In the genomic region with DNA sequence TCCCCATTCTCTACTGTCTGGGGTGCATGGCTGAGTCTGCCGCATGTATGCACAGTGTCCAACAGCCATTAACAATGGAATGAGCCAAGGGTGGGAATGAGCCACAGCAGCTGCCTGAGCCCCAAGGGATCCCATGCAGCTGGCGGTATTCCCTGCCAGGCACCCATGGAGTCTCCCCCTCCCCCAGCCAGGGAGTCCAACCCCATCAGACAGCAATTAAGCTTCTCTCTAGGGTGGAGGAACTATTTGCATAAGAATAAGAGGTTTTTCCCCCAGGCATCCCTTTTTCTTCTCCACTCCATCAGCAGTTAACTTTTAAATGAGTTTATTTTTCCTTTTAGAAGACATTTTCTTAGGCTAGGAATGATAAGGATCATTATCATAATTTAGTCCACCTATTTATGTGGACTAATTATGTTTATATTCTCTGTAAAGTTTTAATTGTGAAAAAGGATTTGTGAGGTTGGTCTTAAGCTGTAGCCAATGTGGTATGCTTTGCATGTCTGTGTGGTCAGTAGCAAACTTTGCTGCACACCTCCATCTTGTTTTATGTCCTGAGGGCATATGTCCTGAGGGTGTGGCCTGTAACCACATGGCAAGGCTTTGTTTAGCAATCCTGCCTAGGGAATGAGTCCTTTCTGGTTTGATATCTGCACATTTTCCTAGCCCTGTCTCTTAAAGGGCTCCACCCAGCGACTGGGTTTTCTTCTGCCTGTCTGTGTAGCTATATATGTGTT, we compare ENCODE assay signal across 21 cellular contexts.
"Had no signal": no experiment of that assay in that cellular context is flagged by ENCODE, and none has a peak within 500 bp of the region (broad histone marks: within the 10 kb centered on the region; RNA-seq: fewer than 3 reads in every experiment).

No MANE protein-coding gene starts in this region.

- H3K27ac ChIP-seq: epithelial cell of prostate, gastrocnemius medialis, heart right ventricle, neutrophil had no signal

- H3K36me3 ChIP-seq: gastrocnemius medialis, heart right ventricle, neutrophil had no signal

- H3K4me3 Mint-ChIP-seq: activated B cell treated with CpG ODN at 0.5 μM for 24 hours; activated CD4-positive, alpha-beta T cell treated with anti-CD3 and anti-CD28 coated beads, Interleukin-2, amount 10 ng/mL, durations not matched to agents 24 days and 14 days; activated naive CD4-positive, alpha-beta T cell treated with anti-CD3 and anti-CD28 coated beads for 36 hours; activated T-helper 17 cell treated with anti-CD3 and anti-CD28 coated beads, Interleukin-2, amount 50 U/mL, for 72 hours; effector memory CD8-positive, alpha-beta T cell; naive B cell; stimulated activated naive CD8-positive, alpha-beta T cell treated with anti-CD3 and anti-CD28 coated beads, Interleukin-15, Interleukin-2, amounts not matched to agents 100 ng/mL and 50 ng/mL, for 24 hours had no signal

- H3K27ac Mint-ChIP-seq: activated B cell treated with CpG ODN at 0.5 μM for 24 hours; activated CD4-positive, alpha-beta T cell treated with anti-CD3 and anti-CD28 coated beads, Interleukin-2, amount 10 ng/mL, durations not matched to agents 24 days and 14 days; activated naive CD4-positive, alpha-beta T cell treated with anti-CD3 and anti-CD28 coated beads for 36 hours; activated T-helper 17 cell treated with anti-CD3 and anti-CD28 coated beads, Interleukin-2, amount 50 U/mL, for 72 hours; effector memory CD8-positive, alpha-beta T cell; naive B cell; stimulated activated naive CD8-positive, alpha-beta T cell treated with anti-CD3 and anti-CD28 coated beads, Interleukin-15, Interleukin-2, amounts not matched to agents 100 ng/mL and 50 ng/mL, for 24 hours had no signal

- H3K4me3 ChIP-seq: gastrocnemius medialis, heart right ventricle had no signal

- ATAC-seq: activated T-helper 17 cell treated with anti-CD3 and anti-CD28 coated beads, Interleukin-2, amount 50 U/mL, for 72 hours; effector memory CD8-positive, alpha-beta T cell; gastrocnemius medialis had no signal

- H3K4me1 Mint-ChIP-seq: activated B cell treated with CpG ODN at 0.5 μM for 24 hours, naive B cell had no signal

- FAIRE-seq: astrocyte, kidney, TTC549, urothelium cell line had no signal

- H3K27me3 ChIP-seq: gastrocnemius medialis, heart right ventricle had no signal

- H3K9me3 Mint-ChIP-seq: activated T-helper 17 cell treated with anti-CD3 and anti-CD28 coated beads, Interleukin-2, amount 50 U/mL, for 72 hours had no signal

- DNase-seq: activated B cell treated with CpG ODN at 0.5 μM for 24 hours; activated CD4-positive, alpha-beta T cell treated with anti-CD3 and anti-CD28 coated beads, Interleukin-2, amount 10 ng/mL, durations not matched to agents 24 days and 14 days; activated naive CD4-positive, alpha-beta T cell treated with anti-CD3 and anti-CD28 coated beads for 36 hours; caudate nucleus; cortex of kidney; effector memory CD8-positive, alpha-beta T cell; gastrocnemius medialis; heart right ventricle; kidney; midbrain; naive B cell; retina; stimulated activated CD4-positive, alpha-beta T cell treated with anti-CD3 and anti-CD28 coated beads, Interleukin-4, amount 100 ng/mL, for 1 hour; stimulated activated CD8-positive, alpha-beta memory T cell treated with anti-CD3 and anti-CD28 coated beads, Interleukin-4, amount 100 ng/mL, for 48 hours had no signal
